Comparison of ENCODE assay signal across 9 cellular contexts in the genomic region with DNA sequence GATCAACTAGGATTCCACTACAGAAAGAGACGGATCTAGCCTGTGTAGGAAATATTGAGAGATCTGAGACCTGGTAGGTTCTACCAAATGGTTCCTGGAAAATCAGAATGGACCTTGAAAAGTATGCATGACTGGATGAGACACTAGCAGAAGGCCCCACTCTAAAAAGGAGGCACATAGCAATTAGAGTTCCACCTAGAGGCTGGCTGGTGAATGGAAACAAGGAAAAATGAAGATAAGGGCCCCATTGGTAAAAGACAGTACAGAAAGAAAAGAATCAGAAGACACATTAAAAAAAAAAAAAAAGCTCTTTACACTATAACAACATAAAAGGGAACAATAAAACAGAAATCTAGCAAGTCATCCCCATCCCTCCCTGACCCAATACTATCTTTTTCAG.
DNase-seq lines count a peak whose midpoint lies in the region; ATAC-seq, FAIRE-seq and TF ChIP-seq lines count a peak whose summit lies in the region.
"Had no signal": no experiment of that assay in that cellular context is flagged by ENCODE, and none has a peak within 500 bp of the region (broad histone marks: within the 10 kb centered on the region; RNA-seq: fewer than 3 reads in every experiment).

No MANE protein-coding gene starts in this region.

- no peaks in the 10 kb centered on the region for H3K27me3 Mint-ChIP-seq in activated CD8-positive, alpha-beta memory T cell treated with anti-CD3 and anti-CD28 coated beads, Interleukin-2, amount 10 ng/mL, durations not matched to agents 7 days and 5 days

- H2BK12ac ChIP-seq in H1 (ENCODE audit: low read depth, low read length): no peak overlapping the region

- no peak overlapping the region for H3K56ac ChIP-seq in H1 (replicated peaks; ENCODE audit: insufficient read length, low read depth, low read length)

- H3K4me1 Mint-ChIP-seq in activated CD8-positive, alpha-beta memory T cell treated with anti-CD3 and anti-CD28 coated beads, Interleukin-2, amount 10 ng/mL, durations not matched to agents 7 days and 5 days: no peaks in the 10 kb centered on the region

- no peaks in the 10 kb centered on the region for H3K9me3 Mint-ChIP-seq in activated CD8-positive, alpha-beta memory T cell treated with anti-CD3 and anti-CD28 coated beads, Interleukin-2, amount 10 ng/mL, durations not matched to agents 7 days and 5 days (ENCODE audit: low read depth)

- H3K27ac ChIP-seq in H1 (ENCODE audit: low read depth, low read length) (no peak overlapping the region), Peyer's patch (no peak overlapping the region)

- 90% methylated on average over 1 of the region's 1 CpG; no CpG with 5 or more reads in 1 of the 2 experiments for WGBS in H1 (ENCODE audit: extremely low coverage in 1 of 2, insufficient coverage in 1 of 2, insufficient read length in 1 of 2, insufficient replicate concordance in 2 of 2, low coverage in 1 of 2, low lambda C conversion rate in 2 of 2, missing lambda C conversion rate in 1 of 2), 2 experiments

- ATAC-seq in activated CD8-positive, alpha-beta memory T cell treated with anti-CD3 and anti-CD28 coated beads, Interleukin-2, amount 10 ng/mL, durations not matched to agents 7 days and 5 days: no peak

- no peaks in the 10 kb centered on the region for H3K79me1 ChIP-seq in H1 (ENCODE audit: low read depth, low read length)

- POLR2A ChIA-PET in H1 (lab: Charles Lee; ENCODE audit: partially characterized antibody): no interaction called here

- no peak overlapping the region for H3K4me3 ChIP-seq in H1 (ENCODE audit: extremely low read depth in 1 of 4, insufficient read depth in 2 of 4, low read depth in 3 of 4, low read length in 4 of 4)
- no peak overlapping the region for H3K4me3 ChIP-seq in Peyer's patch

- no peak overlapping the region for H3K4me2 ChIP-seq in H1 (ENCODE audit: insufficient read depth in 1 of 2, low read depth in 2 of 2, low read length in 2 of 2)

- FAIRE-seq in H1 (lab: Jason Lieb, UNC): peak; percentile 78
- FAIRE-seq: GM12892 had no signal

- H3K23me2 ChIP-seq in H1 (ENCODE audit: low read depth, low read length): no peaks in the 10 kb centered on the region

- peak; percentile 23 for TF ChIP-seq CTCF in GM12873 (IDR thresholded peaks at IDR 0.05; ENCODE audit: insufficient read depth, low read depth, low read length, missing control alignments)
- TF ChIP-seq CTCF in H1 (IDR thresholded peaks at IDR 0.05; ENCODE audit: control extremely low read depth in 1 of 3, insufficient read depth in 1 of 3, low read depth in 1 of 3, low read length in 3 of 3): peak in 1 of 3 experiments; percentile 29; a peak in 2 of 4 replicates
- TF ChIP-seq CTCF in Peyer's patch (IDR thresholded peaks at IDR 0.05): no peak

- no peak overlapping the region for H2BK5ac ChIP-seq in H1 (ENCODE audit: low read depth, low read length)

- no peak overlapping the region for H4K91ac ChIP-seq in H1 (replicated peaks; ENCODE audit: insufficient read length, low read length)

- DNase-seq in M059J (ENCODE audit: low read depth): peak; percentile 36
- no peak for DNase-seq in H1 (ENCODE audit: low read depth in 1 of 2, low spot score in 2 of 2)
- DNase-seq in pons (ENCODE audit: low spot score): peak; percentile 48
- DNase-seq in activated CD8-positive, alpha-beta memory T cell treated with anti-CD3 and anti-CD28 coated beads, Interleukin-2, amount 10 ng/mL, durations not matched to agents 7 days and 5 days: no peak
- no peak for DNase-seq in hepatic stellate cell (ENCODE audit: low spot score)
- no peak for DNase-seq in Peyer's patch
- DNase-seq: effector memory CD4-positive, alpha-beta T cell had no signal

- H2BK20ac ChIP-seq in H1 (ENCODE audit: low read length): no peak overlapping the region

- H2AK5ac ChIP-seq in H1 (ENCODE audit: low read depth, low read length): no peak overlapping the region

- no peak overlapping the region for H2BK120ac ChIP-seq in H1 (replicated peaks; ENCODE audit: low read depth, low read length)

- peak; percentile 40 to 55 for TF ChIP-seq RAD21 in H1 (IDR thresholded peaks at IDR 0.05 in 1 of 2, conservative IDR thresholded peaks at IDR 0.05 in 1 of 2; ENCODE audit: low read depth in 2 of 2, low read length in 2 of 2)

- H4K8ac ChIP-seq in H1 (ENCODE audit: extremely low read depth, insufficient read depth, low read length): no peak overlapping the region

- H3K27me3 ChIP-seq in H1 (replicated peaks in 1 of 4; ENCODE audit: control insufficient read depth in 3 of 4, extremely low read depth in 1 of 4, insufficient read depth in 3 of 4, low read length in 3 of 4): no peaks in the 10 kb centered on the region
- H3K27me3 ChIP-seq in Peyer's patch: no peaks in the 10 kb centered on the region

- H3K4me3 Mint-ChIP-seq in activated CD8-positive, alpha-beta memory T cell treated with anti-CD3 and anti-CD28 coated beads, Interleukin-2, amount 10 ng/mL, durations not matched to agents 7 days and 5 days: no peak overlapping the region

- no peak overlapping the region for H2AFZ ChIP-seq in H1 (ENCODE audit: low read length)

- H3K9ac ChIP-seq in H1 (replicated peaks in 1 of 4; ENCODE audit: extremely low read depth in 1 of 4, low read depth in 3 of 4, low read length in 3 of 4): no peak overlapping the region

- CTCF ChIA-PET in H1 (lab: Charles Lee; ENCODE audit: partially characterized antibody): interaction anchor here (0.6 to 1.5 kb wide), 5 partner anchors 11 to 254 kb away, joined by 3 to 8 read pairs (median 5); no protein-coding TSS in a partner anchor
- CTCF ChIA-PET in activated CD8-positive, alpha-beta memory T cell treated with anti-CD3 and anti-CD28 coated beads, Interleukin-2, amount 10 ng/mL, durations not matched to agents 7 days and 5 days (lab: Charles Lee): no interaction called here

- no peak overlapping the region for H3K14ac ChIP-seq in H1 (ENCODE audit: insufficient read length)

- H3K9me3 ChIP-seq in H1 (ENCODE audit: insufficient read depth in 2 of 2, low read depth in 1 of 2, low read length in 1 of 2): no peaks in the 10 kb centered on the region
- H3K9me3 ChIP-seq in Peyer's patch: no peaks in the 10 kb centered on the region

- peaks cover 0 to 2% (median 0%) of the 10 kb centered on the region in 4 experiments; a peak in 3 of 7 replicates for H3K4me1 ChIP-seq in H1 (replicated peaks in 1 of 4; ENCODE audit: control insufficient read depth in 3 of 4, insufficient read depth in 4 of 4, low read length in 3 of 4)
- H3K4me1 ChIP-seq in Peyer's patch: no peaks in the 10 kb centered on the region

- no peaks in the 10 kb centered on the region for H3K79me2 ChIP-seq in H1 (ENCODE audit: control insufficient read depth in 1 of 2, insufficient read depth in 2 of 2, low read length in 2 of 2)

- H2BK15ac ChIP-seq in H1 (ENCODE audit: low read length): 0 out of 2 replicates have a peak overlapping the region, but pooled peaks have one; percentile 72

- TF ChIP-seq EP300 in H1 (IDR thresholded peaks at IDR 0.05; ENCODE audit: borderline replicate concordance in 1 of 2, low read depth in 2 of 2, low read length in 2 of 2): no peak

- no peak overlapping the region for H3K27ac Mint-ChIP-seq in activated CD8-positive, alpha-beta memory T cell treated with anti-CD3 and anti-CD28 coated beads, Interleukin-2, amount 10 ng/mL, durations not matched to agents 7 days and 5 days

- H4K5ac ChIP-seq in H1 (ENCODE audit: insufficient read length, low read depth, low read length): no peak overlapping the region

- no peaks in the 10 kb centered on the region for H3K36me3 ChIP-seq in H1 (ENCODE audit: control insufficient read depth in 2 of 4, insufficient read depth in 4 of 4, low read length in 3 of 4)
- no peaks in the 10 kb centered on the region for H3K36me3 ChIP-seq in Peyer's patch

- no peaks in the 10 kb centered on the region for H3K36me3 Mint-ChIP-seq in activated CD8-positive, alpha-beta memory T cell treated with anti-CD3 and anti-CD28 coated beads, Interleukin-2, amount 10 ng/mL, durations not matched to agents 7 days and 5 days

- H3K23ac ChIP-seq in H1 (ENCODE audit: insufficient read length): no peak overlapping the region

- no peak overlapping the region for H3K4ac ChIP-seq in H1 (replicated peaks; ENCODE audit: insufficient read length, low read depth, low read length)

- H3K18ac ChIP-seq in H1 (ENCODE audit: extremely low read depth, low read length): no peak overlapping the region

- TF ChIP-seq POLR2A in H1 (IDR thresholded peaks at IDR 0.05; ENCODE audit: control extremely low read depth in 1 of 2, low read depth in 2 of 2, low read length in 2 of 2) (no peak), Peyer's patch (IDR thresholded peaks at IDR 0.05) (no peak)

- H4K20me1 ChIP-seq in H1 (replicated peaks in 1 of 2; ENCODE audit: control insufficient read depth in 1 of 2, insufficient read depth in 2 of 2, low read length in 2 of 2): no peaks in the 10 kb centered on the region

TF ChIP-seq in H1, 55 proteins besides CTCF, POLR2A, EP300 and RAD21:
- no peak for TF ChIP-seq MAFK (IDR thresholded peaks at IDR 0.05; ENCODE audit: low read depth, low read length)
- TF ChIP-seq HDAC6 (IDR thresholded peaks at IDR 0.05; ENCODE audit: low read depth, low read length): no peak
- no peak for TF ChIP-seq SUZ12 (IDR thresholded peaks at IDR 0.05; ENCODE audit: low read length)
- no peak for TF ChIP-seq SAP30 (IDR thresholded peaks at IDR 0.05; ENCODE audit: insufficient read depth, insufficient replicate concordance, low read length)
- TF ChIP-seq, protein P1, sequence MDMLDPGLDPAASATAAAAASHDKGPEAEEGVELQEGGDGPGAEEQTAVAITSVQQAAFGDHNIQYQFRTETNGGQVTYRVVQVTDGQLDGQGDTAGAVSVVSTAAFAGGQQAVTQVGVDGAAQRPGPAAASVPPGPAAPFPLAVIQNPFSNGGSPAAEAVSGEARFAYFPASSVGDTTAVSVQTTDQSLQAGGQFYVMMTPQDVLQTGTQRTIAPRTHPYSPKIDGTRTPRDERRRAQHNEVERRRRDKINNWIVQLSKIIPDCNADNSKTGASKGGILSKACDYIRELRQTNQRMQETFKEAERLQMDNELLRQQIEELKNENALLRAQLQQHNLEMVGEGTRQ (IDR thresholded peaks at IDR 0.05; ENCODE audit: low read length): no peak
- TF ChIP-seq SRF (IDR thresholded peaks at IDR 0.05; ENCODE audit: low read depth, low read length): no peak
- no peak for TF ChIP-seq FOSL1 (IDR thresholded peaks at IDR 0.05; ENCODE audit: insufficient read depth, low read depth, low read length)
- no peak for TF ChIP-seq RNF2 (IDR thresholded peaks at IDR 0.05; ENCODE audit: borderline replicate concordance, low read depth, low read length, missing control alignments, poor library complexity, severe bottlenecking)
- no peak for TF ChIP-seq ASH2L (IDR thresholded peaks at IDR 0.05; ENCODE audit: low read length)
- no peak for TF ChIP-seq BACH1 (IDR thresholded peaks at IDR 0.05; ENCODE audit: low read length)
- TF ChIP-seq CREB1 (IDR thresholded peaks at IDR 0.05): no peak
- no peak for TF ChIP-seq NRF1 (IDR thresholded peaks at IDR 0.05; ENCODE audit: low read depth, low read length)
TF ChIP-seq in H1: peak in this region for 0.

Comparison
In these comparisons a context has a peak if more than half of its experiments do, and no peak if none do; other contexts are left out.
1. DNase-seq: peak in M059J (single experiment) and pons (single experiment); none in H1 (0 of 2), activated CD8-positive, alpha-beta memory T cell treated with anti-CD3 and anti-CD28 coated beads, Interleukin-2, amount 10 ng/mL, durations not matched to agents 7 days and 5 days (single experiment), hepatic stellate cell (single experiment) and Peyer's patch (0 of 3).